ENCODE assay signal across 8 cellular contexts in genomic region chr22:44329179-44329796, GRCh38. TPM values are rescaled to one million over a fixed set of nuclear protein-coding genes. Genes with fewer than 3 reads are reported as not detected.
DNase-seq lines count a peak whose midpoint lies in the region; ATAC-seq and TF ChIP-seq lines count a peak whose summit lies in the region.

No MANE protein-coding gene starts in this region.

- ATAC-seq in HG03135 (IDR thresholded peaks at IDR 0.05; ENCODE audit: unreplicated experiment) (peak; percentile 69), upper lobe of right lung (peak; percentile 17)

- H3K9me3 ChIP-seq in cardiac muscle cell (ENCODE audit: low read depth) (no peaks in the 10 kb centered on the region), left ventricle myocardium inferior (replicated peaks) (no peaks in the 10 kb centered on the region), upper lobe of right lung (no peaks in the 10 kb centered on the region)
- no peaks in the 10 kb centered on the region for H3K9me3 ChIP-seq in effector memory CD4-positive, alpha-beta T cell (ENCODE audit: control insufficient read depth, low read length)

- no peak overlapping the region for H3K4me3 Mint-ChIP-seq in activated T-helper 1 cell treated with anti-CD3 and anti-CD28 coated beads, Interleukin-12 subunit alpha, Interleukin-12 subunit beta, Interleukin-2, Interleukin-4 antibody, amounts not matched to agents 30 ng/mL and 10 ng/mL and 1 ng/mL, durations not matched to agents 14 hours and 24 hours and 36 hours

- H3K4me3 ChIP-seq in cardiac muscle cell (no peak overlapping the region), left ventricle myocardium inferior (no peak overlapping the region), upper lobe of right lung (no peak overlapping the region)
- H3K4me3 ChIP-seq in effector memory CD4-positive, alpha-beta T cell (ENCODE audit: insufficient read depth, low read depth, low read length, poor library complexity, severe bottlenecking): no peak overlapping the region

- H3K27me3 Mint-ChIP-seq in activated T-helper 1 cell treated with anti-CD3 and anti-CD28 coated beads, Interleukin-12 subunit alpha, Interleukin-12 subunit beta, Interleukin-2, Interleukin-4 antibody, amounts not matched to agents 30 ng/mL and 10 ng/mL and 1 ng/mL, durations not matched to agents 14 hours and 24 hours and 36 hours (ENCODE audit: insufficient read depth): peaks cover 53% of the 10 kb centered on the region

- H3K4me1 ChIP-seq in cardiac muscle cell (ENCODE audit: low read depth) (no peaks in the 10 kb centered on the region), left ventricle myocardium inferior (peaks cover 29% of the 10 kb centered on the region), upper lobe of right lung (peaks cover 6% of the 10 kb centered on the region)
- peaks cover 5% of the 10 kb centered on the region for H3K4me1 ChIP-seq in effector memory CD4-positive, alpha-beta T cell (ENCODE audit: control insufficient read depth, insufficient read depth, low read length, poor library complexity, severe bottlenecking)

- DNase-seq in cardiac muscle cell (ENCODE audit: low read depth in 1 of 2, low spot score in 1 of 2) (no peak), left ventricle myocardium inferior (no peak), upper lobe of right lung (no peak), COLO829 (ENCODE audit: low spot score) (no peak), posterior vena cava (ENCODE audit: low spot score) (no peak)
- DNase-seq in activated T-helper 1 cell treated with anti-CD3 and anti-CD28 coated beads, Interleukin-12 subunit alpha, Interleukin-12 subunit beta, Interleukin-2, Interleukin-4 antibody, amounts not matched to agents 30 ng/mL and 10 ng/mL and 1 ng/mL, durations not matched to agents 14 hours and 24 hours and 36 hours (ENCODE audit: low spot score): peak; percentile 5
- no peak for DNase-seq in effector memory CD4-positive, alpha-beta T cell

- H3K36me3 Mint-ChIP-seq in activated T-helper 1 cell treated with anti-CD3 and anti-CD28 coated beads, Interleukin-12 subunit alpha, Interleukin-12 subunit beta, Interleukin-2, Interleukin-4 antibody, amounts not matched to agents 30 ng/mL and 10 ng/mL and 1 ng/mL, durations not matched to agents 14 hours and 24 hours and 36 hours (ENCODE audit: low read depth): no peaks in the 10 kb centered on the region

- H3K27ac Mint-ChIP-seq in activated T-helper 1 cell treated with anti-CD3 and anti-CD28 coated beads, Interleukin-12 subunit alpha, Interleukin-12 subunit beta, Interleukin-2, Interleukin-4 antibody, amounts not matched to agents 30 ng/mL and 10 ng/mL and 1 ng/mL, durations not matched to agents 14 hours and 24 hours and 36 hours: no peak overlapping the region

- no peak overlapping the region for H3K27ac ChIP-seq in cardiac muscle cell
- H3K27ac ChIP-seq in left ventricle myocardium inferior (replicated peaks): no peak overlapping the region
- H3K27ac ChIP-seq in upper lobe of right lung: no peak overlapping the region
- H3K27ac ChIP-seq in effector memory CD4-positive, alpha-beta T cell (ENCODE audit: insufficient read depth, low read length, poor library complexity, severe bottlenecking): no peak overlapping the region

- H3K4me1 Mint-ChIP-seq in activated T-helper 1 cell treated with anti-CD3 and anti-CD28 coated beads, Interleukin-12 subunit alpha, Interleukin-12 subunit beta, Interleukin-2, Interleukin-4 antibody, amounts not matched to agents 30 ng/mL and 10 ng/mL and 1 ng/mL, durations not matched to agents 14 hours and 24 hours and 36 hours (ENCODE audit: low read depth): peaks cover 16% of the 10 kb centered on the region

- H3K27me3 ChIP-seq in cardiac muscle cell: peaks cover 83% of the 10 kb centered on the region
- H3K27me3 ChIP-seq in left ventricle myocardium inferior (ENCODE audit: low read depth): peaks cover 59% of the 10 kb centered on the region
- H3K27me3 ChIP-seq in upper lobe of right lung: peaks cover 59% of the 10 kb centered on the region
- H3K27me3 ChIP-seq in effector memory CD4-positive, alpha-beta T cell (replicated peaks; ENCODE audit: control insufficient read depth, insufficient read depth, low read length, poor library complexity, severe bottlenecking): peaks cover 32% of the 10 kb centered on the region

- intact Hi-C loops in left ventricle myocardium inferior (cut with micrococcal nuclease): no loop called here
- intact Hi-C loops in activated T-helper 1 cell treated with anti-CD3 and anti-CD28 coated beads, Interleukin-12 subunit alpha, Interleukin-12 subunit beta, Interleukin-2, Interleukin-4 antibody, amounts not matched to agents 30 ng/mL and 10 ng/mL and 1 ng/mL, durations not matched to agents 14 hours and 24 hours and 36 hours (cut with micrococcal nuclease): no loop called here
- intact Hi-C loops in upper lobe of right lung (cut with DNase I): no loop called here
- intact Hi-C loops in posterior vena cava (cut with DNase I): no loop called here

- H3K36me3 ChIP-seq in cardiac muscle cell (no peaks in the 10 kb centered on the region), left ventricle myocardium inferior (no peaks in the 10 kb centered on the region), upper lobe of right lung (no peaks in the 10 kb centered on the region)
- no peaks in the 10 kb centered on the region for H3K36me3 ChIP-seq in effector memory CD4-positive, alpha-beta T cell (ENCODE audit: control insufficient read depth, insufficient read depth, low read length)

- peak; percentile 5 for TF ChIP-seq CTCF in cardiac muscle cell (IDR thresholded peaks at IDR 0.05; ENCODE audit: low read depth, low read length)
- no peak for TF ChIP-seq CTCF in left ventricle myocardium inferior (IDR thresholded peaks at IDR 0.05; ENCODE audit: borderline replicate concordance)
- no peak for TF ChIP-seq CTCF in upper lobe of right lung (IDR thresholded peaks at IDR 0.05)

- no peaks in the 10 kb centered on the region for H3K9me3 Mint-ChIP-seq in activated T-helper 1 cell treated with anti-CD3 and anti-CD28 coated beads, Interleukin-12 subunit alpha, Interleukin-12 subunit beta, Interleukin-2, Interleukin-4 antibody, amounts not matched to agents 30 ng/mL and 10 ng/mL and 1 ng/mL, durations not matched to agents 14 hours and 24 hours and 36 hours

RNA-seq across cellular contexts. Expression of gene SHISAL1, which starts 16.5 kb away (rescaled TPM):
- total RNA-seq in cardiac muscle cell (2.5 and 2.8 TPM in 2 replicates), left ventricle myocardium inferior (1.3 TPM), upper lobe of right lung (1.0 TPM), posterior vena cava (10 to 100 TPM in 1 of 2 donors, 1 to 10 TPM in 1; 9.8 to 12.7 TPM)
- 0.40 and 0.80 TPM in 2 replicates for polyA plus RNA-seq in cardiac muscle cell
- not detected in 2 replicates for total RNA-seq in activated T-helper 1 cell treated with anti-CD3 and anti-CD28 coated beads, Interleukin-12 subunit alpha, Interleukin-12 subunit beta, Interleukin-2, Interleukin-4 antibody, amounts not matched to agents 30 ng/mL and 10 ng/mL and 1 ng/mL, durations not matched to agents 14 hours and 24 hours and 36 hours
